Comparison of ENCODE assay signal across 1 cellular context in the genomic region with DNA sequence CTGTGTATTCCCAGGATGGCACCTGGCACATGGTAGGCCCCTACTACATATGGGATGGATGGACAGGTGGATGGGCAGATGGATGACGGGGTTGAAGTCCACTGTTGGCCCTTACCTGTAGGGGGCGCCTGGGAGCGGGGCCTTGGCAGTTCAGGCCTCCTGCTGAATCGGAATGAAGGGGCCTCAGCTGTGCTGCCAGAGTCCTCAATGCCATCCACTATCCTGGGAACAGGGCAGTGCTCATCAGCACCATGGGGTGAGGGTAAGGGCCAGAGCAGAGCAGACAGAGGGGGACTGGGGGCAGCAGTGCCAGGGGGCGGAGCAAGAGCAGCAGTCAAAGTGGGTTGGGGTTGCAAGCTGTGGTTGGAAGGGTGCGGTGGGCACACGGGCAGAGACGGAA.
TF ChIP-seq lines count a peak whose summit lies in the region.

No MANE protein-coding gene starts in this region.

TF ChIP-seq in HepG2, 621 proteins besides CTCF, POLR2A, EP300 and RAD21 (continued from another document):
- TF ChIP-seq, protein P1, sequence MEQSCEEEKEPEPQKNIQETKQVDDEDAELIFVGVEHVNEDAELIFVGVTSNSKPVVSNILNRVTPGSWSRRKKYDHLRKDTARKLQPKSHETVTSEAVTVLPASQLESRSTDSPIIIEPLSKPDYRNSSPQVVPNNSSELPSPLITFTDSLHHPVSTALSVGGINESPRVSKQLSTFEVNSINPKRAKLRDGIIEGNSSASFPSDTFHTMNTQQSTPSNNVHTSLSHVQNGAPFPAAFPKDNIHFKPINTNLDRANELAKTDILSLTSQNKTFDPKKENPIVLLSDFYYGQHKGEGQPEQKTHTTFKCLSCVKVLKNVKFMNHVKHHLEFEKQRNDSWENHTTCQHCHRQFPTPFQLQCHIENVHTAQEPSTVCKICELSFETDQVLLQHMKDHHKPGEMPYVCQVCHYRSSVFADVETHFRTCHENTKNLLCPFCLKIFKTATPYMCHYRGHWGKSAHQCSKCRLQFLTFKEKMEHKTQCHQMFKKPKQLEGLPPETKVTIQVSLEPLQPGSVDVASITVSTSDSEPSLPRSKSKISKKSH (CRISPR knock-in tag; IDR thresholded peaks at IDR 0.05; ENCODE audit: borderline replicate concordance): peak; percentile 60; the same call in 1 of the 2 replicates
- TF ChIP-seq NONO (IDR thresholded peaks at IDR 0.05): no peak
- peak; percentile 45; the same call in 1 of the 2 replicates for TF ChIP-seq NONO (CRISPR knock-in tag; conservative IDR thresholded peaks at IDR 0.05)
- TF ChIP-seq, protein P2, sequence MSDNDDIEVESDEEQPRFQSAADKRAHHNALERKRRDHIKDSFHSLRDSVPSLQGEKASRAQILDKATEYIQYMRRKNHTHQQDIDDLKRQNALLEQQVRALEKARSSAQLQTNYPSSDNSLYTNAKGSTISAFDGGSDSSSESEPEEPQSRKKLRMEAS (IDR thresholded peaks at IDR 0.05): peak; percentile 26; the same call in 1 of the 2 replicates
- TF ChIP-seq ZNF383 (CRISPR knock-in tag; IDR thresholded peaks at IDR 0.05; ENCODE audit: borderline replicate concordance): no peak
- peak; percentile 89 for TF ChIP-seq HNF4A (CRISPR knock-in tag; IDR thresholded peaks at IDR 0.05)
- 0 out of 2 replicates have a peak, but pooled peaks have one; percentile 64 for TF ChIP-seq MIER2 (CRISPR knock-in tag; IDR thresholded peaks at IDR 0.05)
- TF ChIP-seq HNF4G (IDR thresholded peaks at IDR 0.05; ENCODE audit: borderline replicate concordance, low read depth, low read length): peak; percentile 91
- TF ChIP-seq HNF4G (CRISPR knock-in tag; IDR thresholded peaks at IDR 0.05; ENCODE audit: borderline replicate concordance, low read depth): peak; percentile 65; the same call in 1 of the 2 replicates
- TF ChIP-seq RBM39 (IDR thresholded peaks at IDR 0.05; ENCODE audit: low read depth, low read length, poor library complexity, severe bottlenecking): peak; percentile 42
- 0 out of 2 replicates have a peak, but pooled peaks have one; percentile 32 for TF ChIP-seq SAP130 (CRISPR knock-in tag; IDR thresholded peaks at IDR 0.05; ENCODE audit: low read depth)
- TF ChIP-seq, protein P3, sequence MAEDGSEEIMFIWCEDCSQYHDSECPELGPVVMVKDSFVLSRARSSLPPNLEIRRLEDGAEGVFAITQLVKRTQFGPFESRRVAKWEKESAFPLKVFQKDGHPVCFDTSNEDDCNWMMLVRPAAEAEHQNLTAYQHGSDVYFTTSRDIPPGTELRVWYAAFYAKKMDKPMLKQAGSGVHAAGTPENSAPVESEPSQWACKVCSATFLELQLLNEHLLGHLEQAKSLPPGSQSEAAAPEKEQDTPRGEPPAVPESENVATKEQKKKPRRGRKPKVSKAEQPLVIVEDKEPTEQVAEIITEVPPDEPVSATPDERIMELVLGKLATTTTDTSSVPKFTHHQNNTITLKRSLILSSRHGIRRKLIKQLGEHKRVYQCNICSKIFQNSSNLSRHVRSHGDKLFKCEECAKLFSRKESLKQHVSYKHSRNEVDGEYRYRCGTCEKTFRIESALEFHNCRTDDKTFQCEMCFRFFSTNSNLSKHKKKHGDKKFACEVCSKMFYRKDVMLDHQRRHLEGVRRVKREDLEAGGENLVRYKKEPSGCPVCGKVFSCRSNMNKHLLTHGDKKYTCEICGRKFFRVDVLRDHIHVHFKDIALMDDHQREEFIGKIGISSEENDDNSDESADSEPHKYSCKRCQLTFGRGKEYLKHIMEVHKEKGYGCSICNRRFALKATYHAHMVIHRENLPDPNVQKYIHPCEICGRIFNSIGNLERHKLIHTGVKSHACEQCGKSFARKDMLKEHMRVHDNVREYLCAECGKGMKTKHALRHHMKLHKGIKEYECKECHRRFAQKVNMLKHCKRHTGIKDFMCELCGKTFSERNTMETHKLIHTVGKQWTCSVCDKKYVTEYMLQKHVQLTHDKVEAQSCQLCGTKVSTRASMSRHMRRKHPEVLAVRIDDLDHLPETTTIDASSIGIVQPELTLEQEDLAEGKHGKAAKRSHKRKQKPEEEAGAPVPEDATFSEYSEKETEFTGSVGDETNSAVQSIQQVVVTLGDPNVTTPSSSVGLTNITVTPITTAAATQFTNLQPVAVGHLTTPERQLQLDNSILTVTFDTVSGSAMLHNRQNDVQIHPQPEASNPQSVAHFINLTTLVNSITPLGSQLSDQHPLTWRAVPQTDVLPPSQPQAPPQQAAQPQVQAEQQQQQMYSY (CRISPR knock-in tag; IDR thresholded peaks at IDR 0.05): no peak
- no peak for TF ChIP-seq RNF2 (conservative IDR thresholded peaks at IDR 0.05; ENCODE audit: low read depth)
- TF ChIP-seq THAP11 (CRISPR knock-in tag; IDR thresholded peaks at IDR 0.05): peak; percentile 26; the same call in 1 of the 2 replicates
- TF ChIP-seq NCOR1 (IDR thresholded peaks at IDR 0.05; ENCODE audit: borderline replicate concordance, low read length): peak; percentile 13; the same call in 1 of the 2 replicates
- peak; percentile 63; the same call in 1 of the 2 replicates for TF ChIP-seq ZNF644 (CRISPR knock-in tag; IDR thresholded peaks at IDR 0.05; ENCODE audit: low read depth)
- no peak for TF ChIP-seq ISL2 (CRISPR knock-in tag; IDR thresholded peaks at IDR 0.05)
- TF ChIP-seq ZNF362 (CRISPR knock-in tag; IDR thresholded peaks at IDR 0.05; ENCODE audit: borderline replicate concordance): 0 out of 2 replicates have a peak, but pooled peaks have one; percentile 24
- peak; percentile 69 for TF ChIP-seq XRCC5 (optimal IDR thresholded peaks at IDR 0.05; ENCODE audit: low read length)
